28 cellular contexts compared by ENCODE assay signal in genomic region chr20:112396-112795, GRCh38. TPM values are rescaled to one million over a fixed set of nuclear protein-coding genes. Genes with fewer than 3 reads are reported as not detected.
"Had no signal": no experiment of that assay in that cellular context is flagged by ENCODE, and none has a peak within 500 bp of the region (broad histone marks: within the 10 kb centered on the region; RNA-seq: fewer than 3 reads in every experiment).

No MANE protein-coding gene starts in this region.

- FAIRE-seq: HTR-8/SVneo, RCC 7860 had no signal

- H3K4me2 ChIP-seq: SK-N-SH had no signal

- H3K9ac ChIP-seq: SK-N-SH had no signal

- ATAC-seq: T-cell had no signal

- DNase-seq: IMR-90, Karpas-422, KG1, MV-4-11, NCI-H1048, NCI-H1105, NCI-H1417, NCI-H1436 treated with DMSO at 0.1 percent for 48 hours, NCI-H1694, NCI-H187 treated with DMSO at 0.1 percent for 48 hours, NCI-H2081, NCI-H2107, NCI-H226, NCI-H446, NCI-H510A, NCI-H524 treated with DMSO at 0.1 percent for 48 hours, NCI-H69, NCI-H774, SHP77, SK-N-SH, SW 1271, T-cell had no signal

- H3K27ac ChIP-seq: HL-60, RWPE1 had no signal

- H3K9me3 ChIP-seq: SK-N-SH had no signal

RNA-seq across cellular contexts. Expression of gene DEFB125, which starts 24.9 kb away (rescaled TPM):
- total RNA-seq: IMR-90, M059J, SK-MEL-5, T-cell had no signal
- polyA plus RNA-seq: IMR-90, SK-N-SH had no signal

RNA-seq across cellular contexts. Expression of gene DEFB126, which starts 30.0 kb away (rescaled TPM):
- total RNA-seq: IMR-90, M059J, T-cell had no signal
- polyA plus RNA-seq: IMR-90, SK-N-SH had no signal

RNA-seq across cellular contexts. Expression of gene DEFB127, which starts 44.9 kb away (rescaled TPM):
- total RNA-seq: IMR-90, M059J, SK-MEL-5, T-cell had no signal
- polyA plus RNA-seq: IMR-90, SK-N-SH had no signal
